Comparison of ENCODE assay signal across 14 cellular contexts in genomic region chr17:67830440-67830839, GRCh38. TPM values are rescaled to one million over a fixed set of nuclear protein-coding genes. Genes with fewer than 3 reads are reported as not detected.
A peak's percentile ranks its signal among the peaks of the same experiment; 100 is the strongest.
DNase-seq lines count a peak whose midpoint lies in the region; TF ChIP-seq lines count a peak whose summit lies in the region.
"Had no signal": no experiment of that assay in that cellular context is flagged by ENCODE, and none has a peak within 500 bp of the region (broad histone marks: within the 10 kb centered on the region; RNA-seq: fewer than 3 reads in every experiment).

No MANE protein-coding gene starts in this region.

- H2AFZ ChIP-seq in SK-N-SH (ENCODE audit: low read depth) (no peak overlapping the region), smooth muscle cell (ENCODE audit: low read depth) (no peak overlapping the region), trophoblast cell (ENCODE audit: insufficient read depth, low read length, poor library complexity) (no peak overlapping the region)

- POLR2A ChIA-PET in SK-N-SH (lab: Yijun Ruan, JAX) = interaction anchor here (0.7 kb wide), 1 partner anchor 10 kb away, joined by 6 read pairs; no protein-coding TSS in a partner anchor

- peak overlapping the region; percentile 1; the same call in 1 of the 2 replicates for H3K4me2 ChIP-seq in SK-N-SH
- H3K4me2 ChIP-seq in smooth muscle cell = peak overlapping the region; percentile 41
- H3K4me2 ChIP-seq in trophoblast cell (ENCODE audit: low read length) = no peak overlapping the region

- no peak overlapping the region for H2BK12ac ChIP-seq in trophoblast cell (ENCODE audit: low read length)

- no peak overlapping the region for H2BK120ac ChIP-seq in trophoblast cell (ENCODE audit: insufficient read depth, low read length, poor library complexity)

- H2BK5ac ChIP-seq in trophoblast cell (ENCODE audit: low read depth, low read length, poor library complexity) = no peak overlapping the region

- H3K14ac ChIP-seq in trophoblast cell (ENCODE audit: low read length) = no peak overlapping the region

- H3K27me3 Mint-ChIP-seq in activated naive CD4-positive, alpha-beta T cell treated with anti-CD3 and anti-CD28 coated beads, Interleukin-2, amount 50 U/mL, for 24 hours = no peaks in the 10 kb centered on the region
- H3K27me3 Mint-ChIP-seq: activated CD4-positive, alpha-beta memory T cell treated with anti-CD3 and anti-CD28 coated beads for 36 hours; stimulated activated naive B cell treated with anti-CD40 and anti-IgM and Interleukin-4, amounts not matched to agents 10 μg/mL and 1 μg/mL and 100 μg/mL, for 72 hours had no signal

- H3K9ac ChIP-seq in SK-N-SH = no peak overlapping the region
- no peak overlapping the region for H3K9ac ChIP-seq in iPS-18a (ENCODE audit: low read length)
- H3K9ac ChIP-seq in smooth muscle cell (ENCODE audit: low read depth) = no peak overlapping the region
- H3K9ac ChIP-seq in trophoblast cell (ENCODE audit: low read length) = no peak overlapping the region

- no peak for TF ChIP-seq EP300 in SK-N-SH (IDR thresholded peaks at IDR 0.05; ENCODE audit: borderline replicate concordance in 1 of 2, low read depth in 1 of 2, low read length in 1 of 2)

- H3K9me3 ChIP-seq in SK-N-SH = no peaks in the 10 kb centered on the region
- no peaks in the 10 kb centered on the region for H3K9me3 ChIP-seq in iPS-18a (ENCODE audit: control insufficient read depth, low read depth, low read length)
- H3K9me3 ChIP-seq in smooth muscle cell (replicated peaks; ENCODE audit: low read depth) = no peaks in the 10 kb centered on the region
- H3K9me3 ChIP-seq in trophoblast cell (ENCODE audit: insufficient read depth, low read depth, low read length) = no peaks in the 10 kb centered on the region
- H3K9me3 ChIP-seq: esophagus squamous epithelium, SJSA1 had no signal

- peaks cover 96% of the 10 kb centered on the region for H3K79me2 ChIP-seq in SK-N-SH (ENCODE audit: insufficient read depth)
- peaks cover 96% of the 10 kb centered on the region for H3K79me2 ChIP-seq in smooth muscle cell (ENCODE audit: low read depth)
- H3K79me2 ChIP-seq in trophoblast cell (ENCODE audit: control insufficient read depth, insufficient read depth, low read length, poor library complexity) = peaks cover 8% of the 10 kb centered on the region

- H4K91ac ChIP-seq in trophoblast cell (ENCODE audit: low read depth, low read length) = no peak overlapping the region

- no peak overlapping the region for H3K27ac Mint-ChIP-seq in activated naive CD4-positive, alpha-beta T cell treated with anti-CD3 and anti-CD28 coated beads, Interleukin-2, amount 50 U/mL, for 24 hours
- H3K27ac Mint-ChIP-seq: activated CD4-positive, alpha-beta memory T cell treated with anti-CD3 and anti-CD28 coated beads for 36 hours; stimulated activated naive B cell treated with anti-CD40 and anti-IgM and Interleukin-4, amounts not matched to agents 10 μg/mL and 1 μg/mL and 100 μg/mL, for 72 hours had no signal

- H3K4me3 ChIP-seq in SK-N-SH (ENCODE audit: low read depth in 2 of 2, low read length in 1 of 2) = no peak overlapping the region
- peak overlapping the region; percentile 49 for H3K4me3 ChIP-seq in iPS-18a (ENCODE audit: low read length)
- no peak overlapping the region for H3K4me3 ChIP-seq in smooth muscle cell
- no peak overlapping the region for H3K4me3 ChIP-seq in trophoblast cell (ENCODE audit: low read depth, low read length)
- H3K4me3 ChIP-seq: esophagus squamous epithelium, SJSA1 had no signal

- no peak for TF ChIP-seq CTCF in SK-N-SH (IDR thresholded peaks at IDR 0.05)
- no peak for TF ChIP-seq CTCF in smooth muscle cell (IDR thresholded peaks at IDR 0.05; ENCODE audit: borderline replicate concordance, insufficient read depth, poor library complexity, severe bottlenecking)

- peaks cover 72% of the 10 kb centered on the region for H3K4me1 Mint-ChIP-seq in activated naive CD4-positive, alpha-beta T cell treated with anti-CD3 and anti-CD28 coated beads, Interleukin-2, amount 50 U/mL, for 24 hours

- no peak overlapping the region for H3K4ac ChIP-seq in trophoblast cell (ENCODE audit: low read depth, low read length)

- H3K36me3 Mint-ChIP-seq in activated naive CD4-positive, alpha-beta T cell treated with anti-CD3 and anti-CD28 coated beads, Interleukin-2, amount 50 U/mL, for 24 hours = peaks cover 9% of the 10 kb centered on the region

- CTCF ChIA-PET in SK-N-SH (lab: Yijun Ruan, JAX) = interaction anchor here (0.9 to 1.6 kb wide), 2 partner anchors 112 to 113 kb away, joined by 3 to 5 read pairs; partner anchors contain the start of gene NOL11

- peaks cover 3% of the 10 kb centered on the region for H3K79me1 ChIP-seq in trophoblast cell (ENCODE audit: low read length)

- peaks cover 80% of the 10 kb centered on the region for H4K20me1 ChIP-seq in SK-N-SH (ENCODE audit: insufficient read depth)
- H4K20me1 ChIP-seq in smooth muscle cell (ENCODE audit: low read depth) = peaks cover 89% of the 10 kb centered on the region

- H3F3A ChIP-seq in SK-N-SH (replicated peaks; ENCODE audit: insufficient read depth) (peaks cover 5% of the 10 kb centered on the region), smooth muscle cell (ENCODE audit: low read depth) (no peaks in the 10 kb centered on the region)

- 74% methylated on average over 6 of the region's 6 CpGs for WGBS in SK-N-SH (ENCODE audit: low lambda C conversion rate)
- WGBS in smooth muscle cell (ENCODE audit: low lambda C conversion rate) = 32% methylated on average over 6 of the region's 6 CpGs
- WGBS in trophoblast cell (ENCODE audit: extremely low coverage, insufficient coverage, insufficient read length) = no CpG with 5 or more reads among the region's 6 CpGs

- H3K27ac ChIP-seq in SK-N-SH (ENCODE audit: low read depth in 2 of 2, low read length in 1 of 2) (peak overlapping the region in 1 of 2 experiments; percentile 31; a peak in 1 of 4 replicates), iPS-18a (ENCODE audit: low read length) (peak overlapping the region; percentile 15), smooth muscle cell (ENCODE audit: low read depth) (no peak overlapping the region), trophoblast cell (ENCODE audit: low read depth, low read length) (no peak overlapping the region)
- H3K27ac ChIP-seq: SJSA1 had no signal

- no peaks in the 10 kb centered on the region for H3K9me2 ChIP-seq in SK-N-SH

- H4K12ac ChIP-seq in trophoblast cell (ENCODE audit: low read depth, low read length) = no peak overlapping the region

- H2AK5ac ChIP-seq in trophoblast cell (ENCODE audit: low read length) = no peak overlapping the region

- no peak overlapping the region for H4K8ac ChIP-seq in trophoblast cell (ENCODE audit: low read depth, low read length)

- TF ChIP-seq RAD21 in SK-N-SH (IDR thresholded peaks at IDR 0.05; ENCODE audit: low read length) = no peak

- H3K18ac ChIP-seq in trophoblast cell (ENCODE audit: low read length) = no peak overlapping the region

- no peaks in the 10 kb centered on the region for H3K9me3 Mint-ChIP-seq in activated naive CD4-positive, alpha-beta T cell treated with anti-CD3 and anti-CD28 coated beads, Interleukin-2, amount 50 U/mL, for 24 hours
- H3K9me3 Mint-ChIP-seq: activated CD4-positive, alpha-beta memory T cell treated with anti-CD3 and anti-CD28 coated beads for 36 hours; stimulated activated naive B cell treated with anti-CD40 and anti-IgM and Interleukin-4, amounts not matched to agents 10 μg/mL and 1 μg/mL and 100 μg/mL, for 72 hours had no signal

- peaks cover 5 to 13% of the 10 kb centered on the region in 2 experiments for H3K36me3 ChIP-seq in SK-N-SH (replicated peaks in 1 of 2; ENCODE audit: control insufficient read depth in 1 of 2, insufficient read depth in 2 of 2, low read length in 1 of 2)
- H3K36me3 ChIP-seq in iPS-18a (ENCODE audit: control insufficient read depth, low read depth, low read length) = no peaks in the 10 kb centered on the region
- no peaks in the 10 kb centered on the region for H3K36me3 ChIP-seq in smooth muscle cell (ENCODE audit: low read depth)
- H3K36me3 ChIP-seq in trophoblast cell (ENCODE audit: control insufficient read depth in 1 of 2, insufficient read depth in 2 of 2, low read length in 2 of 2) = peaks cover 0 to 2% of the 10 kb centered on the region in 2 experiments
- H3K36me3 ChIP-seq: esophagus squamous epithelium had no signal

- H3K4me1 ChIP-seq in SK-N-SH (ENCODE audit: control insufficient read depth in 1 of 2, insufficient read depth in 2 of 2, low read depth in 1 of 2, low read length in 1 of 2) = peaks cover 16 to 37% of the 10 kb centered on the region in 2 experiments; a peak in 3 of 4 replicates
- H3K4me1 ChIP-seq in iPS-18a (ENCODE audit: control insufficient read depth, low read depth, low read length) = peaks cover 25% of the 10 kb centered on the region
- peaks cover 28% of the 10 kb centered on the region for H3K4me1 ChIP-seq in smooth muscle cell (ENCODE audit: low read depth)
- no peaks in the 10 kb centered on the region for H3K4me1 ChIP-seq in trophoblast cell (ENCODE audit: control insufficient read depth in 1 of 2, insufficient read depth in 2 of 2, low read length in 2 of 2)

- no peak overlapping the region for H3K23ac ChIP-seq in trophoblast cell (ENCODE audit: low read length)

- DNase-seq in activated naive CD4-positive, alpha-beta T cell treated with anti-CD3 and anti-CD28 coated beads, Interleukin-2, amount 50 U/mL, for 16 hours = no peak
- DNase-seq in SK-N-SH (peak; percentile 43), smooth muscle cell (lab: John Stamatoyannopoulos, UW; ENCODE audit: unreplicated experiment) (no peak), SKM-1 treated with dmso at 0.1 percent for 144 hours (lab: John Stamatoyannopoulos, UW; ENCODE audit: unreplicated experiment) (no peak), trophoblast cell (no peak)
- no peak for DNase-seq in stimulated activated CD4-positive, alpha-beta T cell treated with anti-CD3 and anti-CD28 coated beads, Interleukin-1b, Interleukin-23, amount 100 ng/mL, for 48 hours
- DNase-seq: activated CD4-positive, alpha-beta memory T cell treated with anti-CD3 and anti-CD28 coated beads for 36 hours; aorta; esophagus squamous epithelium; NCI-H2081; stimulated activated naive B cell treated with anti-CD40 and anti-IgM and Interleukin-4, amounts not matched to agents 10 μg/mL and 1 μg/mL and 100 μg/mL, for 72 hours had no signal

- no peaks in the 10 kb centered on the region for H3K27me3 ChIP-seq in SK-N-SH (ENCODE audit: insufficient read depth)
- no peaks in the 10 kb centered on the region for H3K27me3 ChIP-seq in iPS-18a (ENCODE audit: control insufficient read depth, insufficient read depth, low read length)
- H3K27me3 ChIP-seq in smooth muscle cell (ENCODE audit: low read depth) = no peaks in the 10 kb centered on the region
- H3K27me3 ChIP-seq in trophoblast cell (ENCODE audit: insufficient read depth, low read length) = no peaks in the 10 kb centered on the region
- H3K27me3 ChIP-seq: esophagus squamous epithelium, SJSA1 had no signal

- H3K4me3 Mint-ChIP-seq in activated naive CD4-positive, alpha-beta T cell treated with anti-CD3 and anti-CD28 coated beads, Interleukin-2, amount 50 U/mL, for 24 hours = peak overlapping the region; percentile 35
- H3K4me3 Mint-ChIP-seq: activated CD4-positive, alpha-beta memory T cell treated with anti-CD3 and anti-CD28 coated beads for 36 hours; stimulated activated naive B cell treated with anti-CD40 and anti-IgM and Interleukin-4, amounts not matched to agents 10 μg/mL and 1 μg/mL and 100 μg/mL, for 72 hours had no signal

RNA-seq across cellular contexts. Expression of gene BPTF, which starts 5.1 kb away (rescaled TPM):
- 51.9 and 61.4 TPM in 2 replicates for polyA plus RNA-seq in SK-N-SH (2012; rRNA removed)
- polyA plus RNA-seq in SK-N-SH (2012; cell fraction: cytosol; rRNA removed) = 54.3 and 56.9 TPM in 2 replicates
- 97.5 and 134 TPM in 2 replicates for polyA plus RNA-seq in SK-N-SH (2012; cell fraction: nucleus; rRNA removed)
- total RNA-seq in smooth muscle cell = 42.6 and 51.2 TPM in 2 replicates
- 26.8 and 38.7 TPM in 2 replicates for polyA plus RNA-seq in smooth muscle cell
- polyA plus RNA-seq in trophoblast cell (2013) = 42.2 and 45.2 TPM in 2 replicates
